ENCODE assay signal across 1 cellular context in genomic region chr7:65251851-65252620, GRCh38.
A peak's percentile ranks its signal among the peaks of the same experiment; 100 is the strongest.
TF ChIP-seq lines count a peak whose summit lies in the region.

No MANE protein-coding gene starts in this region.

TF ChIP-seq in HepG2, 621 proteins besides CTCF, POLR2A, EP300 and RAD21 (continued from another document and continues in another):
- peak; percentile 81 for TF ChIP-seq HNRNPLL (IDR thresholded peaks at IDR 0.05; ENCODE audit: low read depth, low read length, poor library complexity, severe bottlenecking)
- TF ChIP-seq MLX (CRISPR knock-in tag; IDR thresholded peaks at IDR 0.05), result no peak
- peak; percentile 57 for TF ChIP-seq UBTF (CRISPR knock-in tag; IDR thresholded peaks at IDR 0.05)
- TF ChIP-seq MTF1 (CRISPR knock-in tag; IDR thresholded peaks at IDR 0.05), result no peak
- 0 out of 2 replicates have a peak, but pooled peaks have one; percentile 19 for TF ChIP-seq SKIL (CRISPR knock-in tag; IDR thresholded peaks at IDR 0.05; ENCODE audit: borderline replicate concordance)
- TF ChIP-seq DR1 (CRISPR knock-in tag; IDR thresholded peaks at IDR 0.05), result peak; percentile 38; the same call in 1 of the 2 replicates
- TF ChIP-seq, protein P1, sequence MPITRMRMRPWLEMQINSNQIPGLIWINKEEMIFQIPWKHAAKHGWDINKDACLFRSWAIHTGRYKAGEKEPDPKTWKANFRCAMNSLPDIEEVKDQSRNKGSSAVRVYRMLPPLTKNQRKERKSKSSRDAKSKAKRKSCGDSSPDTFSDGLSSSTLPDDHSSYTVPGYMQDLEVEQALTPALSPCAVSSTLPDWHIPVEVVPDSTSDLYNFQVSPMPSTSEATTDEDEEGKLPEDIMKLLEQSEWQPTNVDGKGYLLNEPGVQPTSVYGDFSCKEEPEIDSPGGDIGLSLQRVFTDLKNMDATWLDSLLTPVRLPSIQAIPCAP (CRISPR knock-in tag; IDR thresholded peaks at IDR 0.05; ENCODE audit: low read depth), result no peak
- no peak for TF ChIP-seq TGIF2 (CRISPR knock-in tag; IDR thresholded peaks at IDR 0.05)
- TF ChIP-seq TEAD3 (CRISPR knock-in tag; optimal IDR thresholded peaks at IDR 0.05; ENCODE audit: borderline replicate concordance), result no peak
- TF ChIP-seq DPF2 (CRISPR knock-in tag; IDR thresholded peaks at IDR 0.05; ENCODE audit: borderline replicate concordance, low read depth), result no peak
- TF ChIP-seq ZNF580 (CRISPR knock-in tag; IDR thresholded peaks at IDR 0.05; ENCODE audit: borderline replicate concordance, low read depth), result 0 out of 2 replicates have a peak, but pooled peaks have one; percentile 16
- TF ChIP-seq, protein P2, sequence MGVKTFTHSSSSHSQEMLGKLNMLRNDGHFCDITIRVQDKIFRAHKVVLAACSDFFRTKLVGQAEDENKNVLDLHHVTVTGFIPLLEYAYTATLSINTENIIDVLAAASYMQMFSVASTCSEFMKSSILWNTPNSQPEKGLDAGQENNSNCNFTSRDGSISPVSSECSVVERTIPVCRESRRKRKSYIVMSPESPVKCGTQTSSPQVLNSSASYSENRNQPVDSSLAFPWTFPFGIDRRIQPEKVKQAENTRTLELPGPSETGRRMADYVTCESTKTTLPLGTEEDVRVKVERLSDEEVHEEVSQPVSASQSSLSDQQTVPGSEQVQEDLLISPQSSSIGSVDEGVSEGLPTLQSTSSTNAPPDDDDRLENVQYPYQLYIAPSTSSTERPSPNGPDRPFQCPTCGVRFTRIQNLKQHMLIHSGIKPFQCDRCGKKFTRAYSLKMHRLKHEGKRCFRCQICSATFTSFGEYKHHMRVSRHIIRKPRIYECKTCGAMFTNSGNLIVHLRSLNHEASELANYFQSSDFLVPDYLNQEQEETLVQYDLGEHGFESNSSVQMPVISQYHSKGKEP (CRISPR knock-in tag; IDR thresholded peaks at IDR 0.05), result no peak
- TF ChIP-seq, protein P3, sequence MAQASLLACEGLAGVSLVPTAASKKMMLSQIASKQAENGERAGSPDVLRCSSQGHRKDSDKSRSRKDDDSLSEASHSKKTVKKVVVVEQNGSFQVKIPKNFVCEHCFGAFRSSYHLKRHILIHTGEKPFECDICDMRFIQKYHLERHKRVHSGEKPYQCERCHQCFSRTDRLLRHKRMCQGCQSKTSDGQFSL (CRISPR knock-in tag; IDR thresholded peaks at IDR 0.05), result no peak
- TF ChIP-seq ZNF44 (CRISPR knock-in tag; IDR thresholded peaks at IDR 0.05), result peak; percentile 90; the same call in 1 of the 2 replicates
- peak; percentile 84; the same call in 1 of the 2 replicates for TF ChIP-seq ZNF572 (CRISPR knock-in tag; IDR thresholded peaks at IDR 0.05)
- no peak for TF ChIP-seq LCORL (IDR thresholded peaks at IDR 0.05)
- 0 out of 2 replicates have a peak, but pooled peaks have one; percentile 48 for TF ChIP-seq LCORL (CRISPR knock-in tag; IDR thresholded peaks at IDR 0.05)
- TF ChIP-seq ZNF75D (CRISPR knock-in tag; IDR thresholded peaks at IDR 0.05; ENCODE audit: borderline replicate concordance), result no peak
- TF ChIP-seq, protein P4, sequence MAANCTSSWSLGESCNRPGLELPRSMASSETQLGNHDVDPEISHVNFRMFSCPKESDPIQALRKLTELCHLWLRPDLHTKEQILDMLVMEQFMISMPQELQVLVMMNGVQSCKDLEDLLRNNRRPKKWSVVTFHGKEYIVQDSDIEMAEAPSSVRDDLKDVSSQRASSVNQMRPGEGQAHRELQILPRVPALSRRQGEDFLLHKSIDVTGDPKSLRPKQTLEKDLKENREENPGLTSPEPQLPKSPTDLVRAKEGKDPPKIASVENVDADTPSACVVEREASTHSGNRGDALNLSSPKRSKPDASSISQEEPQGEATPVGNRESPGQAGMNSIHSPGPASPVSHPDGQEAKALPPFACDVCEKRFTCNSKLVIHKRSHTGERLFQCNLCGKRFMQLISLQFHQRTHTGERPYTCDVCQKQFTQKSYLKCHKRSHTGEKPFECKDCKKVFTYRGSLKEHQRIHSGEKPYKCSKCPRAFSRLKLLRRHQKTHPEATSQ (CRISPR knock-in tag; IDR thresholded peaks at IDR 0.05; ENCODE audit: borderline replicate concordance), result no peak
- peak; percentile 73 for TF ChIP-seq KMT2B (CRISPR knock-in tag; IDR thresholded peaks at IDR 0.05)
- peak; percentile 93 for TF ChIP-seq ZFP91 (CRISPR knock-in tag; IDR thresholded peaks at IDR 0.05; ENCODE audit: borderline replicate concordance)
- 0 out of 2 replicates have a peak, but pooled peaks have one; percentile 54 for TF ChIP-seq ZNF569 (CRISPR knock-in tag; IDR thresholded peaks at IDR 0.05; ENCODE audit: borderline replicate concordance)
- no peak for TF ChIP-seq ZNF552 (CRISPR knock-in tag; IDR thresholded peaks at IDR 0.05; ENCODE audit: borderline replicate concordance)
- TF ChIP-seq, protein P5, sequence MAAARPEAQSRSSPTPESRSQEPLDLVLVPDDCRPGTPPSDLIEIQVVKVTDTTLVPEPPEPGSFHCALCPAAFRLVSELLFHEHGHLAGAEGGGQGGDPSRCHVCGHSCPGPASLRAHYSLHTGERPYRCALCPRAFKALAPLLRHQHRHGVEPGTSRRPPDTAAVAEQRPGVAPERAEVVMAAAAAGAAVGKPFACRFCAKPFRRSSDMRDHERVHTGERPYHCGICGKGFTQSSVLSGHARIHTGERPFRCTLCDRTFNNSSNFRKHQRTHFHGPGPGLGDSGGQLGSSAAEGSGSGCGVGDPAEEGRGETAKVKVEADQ (CRISPR knock-in tag; IDR thresholded peaks at IDR 0.05; ENCODE audit: borderline replicate concordance), result no peak
- TF ChIP-seq SIN3A (IDR thresholded peaks at IDR 0.05; ENCODE audit: borderline replicate concordance, low read depth, low read length), result peak; percentile 6; the same call in 1 of the 2 replicates
- peak; percentile 40; the same call in 1 of the 2 replicates for TF ChIP-seq ZNF646 (CRISPR knock-in tag; IDR thresholded peaks at IDR 0.05)
- peak; percentile 47 for TF ChIP-seq AGO1 (IDR thresholded peaks at IDR 0.05; ENCODE audit: low read depth, low read length, poor library complexity, severe bottlenecking)
- no peak for TF ChIP-seq DNMT3B (CRISPR knock-in tag; conservative IDR thresholded peaks at IDR 0.05)
- TF ChIP-seq SAP130 (CRISPR knock-in tag; IDR thresholded peaks at IDR 0.05; ENCODE audit: low read depth), result peak; percentile 39; the same call in 1 of the 2 replicates
- no peak for TF ChIP-seq MIER3 (CRISPR knock-in tag; IDR thresholded peaks at IDR 0.05; ENCODE audit: borderline replicate concordance)
- no peak for TF ChIP-seq PAX8 (CRISPR knock-in tag; IDR thresholded peaks at IDR 0.05; ENCODE audit: borderline replicate concordance)
- TF ChIP-seq MAZ (IDR thresholded peaks at IDR 0.05; ENCODE audit: borderline replicate concordance, low read depth, low read length), result no peak
- TF ChIP-seq MAZ (CRISPR knock-in tag; IDR thresholded peaks at IDR 0.05; ENCODE audit: low read depth), result peak; percentile 80
- TF ChIP-seq POLR2G (IDR thresholded peaks at IDR 0.05; ENCODE audit: low read depth, low read length), result peak; percentile 65
- TF ChIP-seq TAF15 (IDR thresholded peaks at IDR 0.05; ENCODE audit: low read depth, low read length, poor library complexity, severe bottlenecking), result no peak
- peak; percentile 85; the same call in 1 of the 2 replicates for TF ChIP-seq ZNF709 (CRISPR knock-in tag; IDR thresholded peaks at IDR 0.05)
- TF ChIP-seq NFE2L1 (CRISPR knock-in tag; IDR thresholded peaks at IDR 0.05; ENCODE audit: borderline replicate concordance), result peak; percentile 51; the same call in 1 of the 2 replicates
- peak; percentile 64; the same call in 1 of the 2 replicates for TF ChIP-seq CREBL2 (CRISPR knock-in tag; IDR thresholded peaks at IDR 0.05; ENCODE audit: borderline replicate concordance)
- peak; percentile 22; the same call in 1 of the 2 replicates for TF ChIP-seq RNF2 (conservative IDR thresholded peaks at IDR 0.05; ENCODE audit: low read depth)
- no peak; the same call in 1 of the 2 replicates for TF ChIP-seq ZNF446 (CRISPR knock-in tag; IDR thresholded peaks at IDR 0.05)
- no peak for TF ChIP-seq SMYD3 (CRISPR knock-in tag; IDR thresholded peaks at IDR 0.05)
- no peak for TF ChIP-seq ELF3 (CRISPR knock-in tag; IDR thresholded peaks at IDR 0.05)
